In genomic region chr9:36946653-36947052, GRCh38 we compare ENCODE assay signal across 2 cellular contexts.
A peak's percentile ranks its signal among the peaks of the same experiment; 100 is the strongest.
TF ChIP-seq lines count a peak whose summit lies in the region.

No MANE protein-coding gene starts in this region.

TF ChIP-seq in K562, 482 proteins besides CTCF, POLR2A, EP300 and RAD21 (continued from another document):
- peak; percentile 20; the same call in 1 of the 2 replicates for TF ChIP-seq MAFF (IDR thresholded peaks at IDR 0.05; ENCODE audit: low read length)
- TF ChIP-seq SMARCC2 (IDR thresholded peaks at IDR 0.05; ENCODE audit: low read depth), result no peak
- TF ChIP-seq MAFK (IDR thresholded peaks at IDR 0.05; ENCODE audit: low read length), result no peak
- TF ChIP-seq HOMEZ (CRISPR knock-in tag; IDR thresholded peaks at IDR 0.05), result no peak
- TF ChIP-seq C11orf30 (IDR thresholded peaks at IDR 0.05; ENCODE audit: low read depth), result peak; percentile 42

TF ChIP-seq in WTC11, 78 proteins besides CTCF, POLR2A, EP300 and RAD21:
- TF ChIP-seq, protein P1, sequence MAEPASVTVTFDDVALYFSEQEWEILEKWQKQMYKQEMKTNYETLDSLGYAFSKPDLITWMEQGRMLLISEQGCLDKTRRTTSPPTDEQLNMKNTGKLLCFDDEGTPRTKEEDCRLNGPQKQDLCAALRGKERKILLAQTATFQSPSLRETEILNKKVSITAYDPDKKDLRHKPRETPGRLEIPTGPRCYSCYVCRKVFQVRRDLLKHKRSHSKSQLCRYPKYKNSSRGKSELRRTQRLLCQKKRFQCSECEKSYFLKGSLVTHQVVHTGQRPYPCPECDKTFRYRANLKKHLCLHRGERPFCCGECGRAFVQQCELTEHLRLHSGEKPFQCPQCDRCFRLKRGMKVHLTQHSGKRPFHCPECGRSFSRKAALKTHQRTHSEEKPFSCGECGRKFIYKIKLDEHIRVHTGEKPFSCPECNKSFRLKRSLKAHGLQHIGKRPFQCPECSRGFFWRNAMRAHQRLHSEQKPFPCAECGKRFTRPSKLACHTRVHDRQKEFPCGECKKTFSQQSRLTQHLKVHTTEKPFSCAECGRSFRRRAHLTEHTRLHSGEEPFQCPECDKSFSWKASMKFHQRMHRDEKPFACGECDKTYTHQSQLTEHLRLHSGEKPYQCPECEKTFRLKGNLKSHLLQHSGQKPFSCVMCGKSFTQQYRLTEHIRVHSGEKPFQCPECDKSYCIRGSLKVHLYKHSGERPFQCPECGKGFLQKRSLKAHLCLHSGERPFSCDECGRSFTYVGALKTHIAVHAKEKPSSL (CRISPR knock-in tag; conservative IDR thresholded peaks at IDR 0.05), result no peak
- TF ChIP-seq KAT7 (CRISPR knock-in tag; IDR thresholded peaks at IDR 0.05; ENCODE audit: borderline replicate concordance), result no peak
- no peak for TF ChIP-seq ZNF532 (CRISPR knock-in tag; IDR thresholded peaks at IDR 0.05; ENCODE audit: borderline replicate concordance)
- no peak for TF ChIP-seq TCF7 (CRISPR knock-in tag; IDR thresholded peaks at IDR 0.05; ENCODE audit: low read depth)
- TF ChIP-seq NR2C2 (CRISPR knock-in tag; IDR thresholded peaks at IDR 0.05), result no peak
- no peak for TF ChIP-seq ETV6 (CRISPR knock-in tag; IDR thresholded peaks at IDR 0.05)
- TF ChIP-seq, protein P2, sequence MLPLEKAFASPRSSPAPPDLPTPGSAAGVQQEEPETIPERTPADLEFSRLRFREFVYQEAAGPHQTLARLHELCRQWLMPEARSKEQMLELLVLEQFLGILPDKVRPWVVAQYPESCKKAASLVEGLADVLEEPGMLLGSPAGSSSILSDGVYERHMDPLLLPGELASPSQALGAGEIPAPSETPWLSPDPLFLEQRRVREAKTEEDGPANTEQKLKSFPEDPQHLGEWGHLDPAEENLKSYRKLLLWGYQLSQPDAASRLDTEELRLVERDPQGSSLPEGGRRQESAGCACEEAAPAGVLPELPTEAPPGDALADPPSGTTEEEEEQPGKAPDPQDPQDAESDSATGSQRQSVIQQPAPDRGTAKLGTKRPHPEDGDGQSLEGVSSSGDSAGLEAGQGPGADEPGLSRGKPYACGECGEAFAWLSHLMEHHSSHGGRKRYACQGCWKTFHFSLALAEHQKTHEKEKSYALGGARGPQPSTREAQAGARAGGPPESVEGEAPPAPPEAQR (CRISPR knock-in tag; IDR thresholded peaks at IDR 0.05), result no peak
- no peak for TF ChIP-seq ZNF281 (CRISPR knock-in tag; IDR thresholded peaks at IDR 0.05)
- TF ChIP-seq, protein P3, sequence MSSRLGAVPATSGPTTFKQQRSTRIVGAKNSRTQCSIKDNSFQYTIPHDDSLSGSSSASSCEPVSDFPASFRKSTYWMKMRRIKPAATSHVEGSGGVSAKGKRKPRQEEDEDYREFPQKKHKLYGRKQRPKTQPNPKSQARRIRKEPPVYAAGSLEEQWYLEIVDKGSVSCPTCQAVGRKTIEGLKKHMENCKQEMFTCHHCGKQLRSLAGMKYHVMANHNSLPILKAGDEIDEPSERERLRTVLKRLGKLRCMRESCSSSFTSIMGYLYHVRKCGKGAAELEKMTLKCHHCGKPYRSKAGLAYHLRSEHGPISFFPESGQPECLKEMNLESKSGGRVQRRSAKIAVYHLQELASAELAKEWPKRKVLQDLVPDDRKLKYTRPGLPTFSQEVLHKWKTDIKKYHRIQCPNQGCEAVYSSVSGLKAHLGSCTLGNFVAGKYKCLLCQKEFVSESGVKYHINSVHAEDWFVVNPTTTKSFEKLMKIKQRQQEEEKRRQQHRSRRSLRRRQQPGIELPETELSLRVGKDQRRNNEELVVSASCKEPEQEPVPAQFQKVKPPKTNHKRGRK (CRISPR knock-in tag; IDR thresholded peaks at IDR 0.05; ENCODE audit: borderline replicate concordance), result no peak
- no peak for TF ChIP-seq RELA (CRISPR knock-in tag; IDR thresholded peaks at IDR 0.05; ENCODE audit: borderline replicate concordance)
- no peak for TF ChIP-seq ZNF671 (CRISPR knock-in tag; IDR thresholded peaks at IDR 0.05)
- TF ChIP-seq, protein P4, sequence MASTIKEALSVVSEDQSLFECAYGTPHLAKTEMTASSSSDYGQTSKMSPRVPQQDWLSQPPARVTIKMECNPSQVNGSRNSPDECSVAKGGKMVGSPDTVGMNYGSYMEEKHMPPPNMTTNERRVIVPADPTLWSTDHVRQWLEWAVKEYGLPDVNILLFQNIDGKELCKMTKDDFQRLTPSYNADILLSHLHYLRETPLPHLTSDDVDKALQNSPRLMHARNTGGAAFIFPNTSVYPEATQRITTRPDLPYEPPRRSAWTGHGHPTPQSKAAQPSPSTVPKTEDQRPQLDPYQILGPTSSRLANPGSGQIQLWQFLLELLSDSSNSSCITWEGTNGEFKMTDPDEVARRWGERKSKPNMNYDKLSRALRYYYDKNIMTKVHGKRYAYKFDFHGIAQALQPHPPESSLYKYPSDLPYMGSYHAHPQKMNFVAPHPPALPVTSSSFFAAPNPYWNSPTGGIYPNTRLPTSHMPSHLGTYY (CRISPR knock-in tag; IDR thresholded peaks at IDR 0.05), result no peak
- TF ChIP-seq GTF2I (CRISPR knock-in tag; conservative IDR thresholded peaks at IDR 0.05), result no peak
- no peak for TF ChIP-seq FOXJ3 (CRISPR knock-in tag; IDR thresholded peaks at IDR 0.05; ENCODE audit: borderline replicate concordance)
- TF ChIP-seq TEAD4 (CRISPR knock-in tag; IDR thresholded peaks at IDR 0.05), result no peak
- TF ChIP-seq SMAD3 (CRISPR knock-in tag; IDR thresholded peaks at IDR 0.05; ENCODE audit: borderline replicate concordance), result no peak
